In the genomic region with DNA sequence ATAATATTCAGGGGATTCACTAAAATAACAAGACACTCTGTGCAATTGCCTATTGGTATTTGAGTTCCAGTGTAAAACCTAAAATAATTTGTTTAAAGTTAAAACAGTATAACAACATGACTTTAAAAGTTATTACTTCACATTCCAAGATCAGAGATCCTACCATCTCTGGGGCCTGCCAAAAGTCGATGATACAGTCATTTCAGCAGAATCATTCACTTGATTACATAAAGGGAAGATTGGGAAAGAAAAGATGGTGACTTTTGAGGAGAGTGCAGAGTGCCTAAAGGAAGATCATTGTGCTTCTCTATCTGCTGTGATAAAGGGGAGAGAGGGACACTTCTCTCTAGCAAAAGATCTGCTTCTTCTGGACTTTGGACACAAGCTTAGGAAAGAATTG, we compare ENCODE assay signal across 25 cellular contexts.
"Had no signal": no experiment of that assay in that cellular context is flagged by ENCODE, and none has a peak within 500 bp of the region (broad histone marks: within the 10 kb centered on the region; RNA-seq: fewer than 3 reads in every experiment).

No MANE protein-coding gene starts in this region.

- ATAC-seq: activated CD8-positive, alpha-beta memory T cell treated with anti-CD3 and anti-CD28 coated beads, Interleukin-2, amount 10 ng/mL, durations not matched to agents 7 days and 5 days; activated CD8-positive, alpha-beta T cell treated with anti-CD3 and anti-CD28 coated beads for 36 hours; effector memory CD8-positive, alpha-beta T cell; natural killer cell; T-cell had no signal

- H3K36me3 Mint-ChIP-seq: activated CD8-positive, alpha-beta memory T cell treated with anti-CD3 and anti-CD28 coated beads, Interleukin-2, amount 10 ng/mL, durations not matched to agents 7 days and 5 days; activated naive CD4-positive, alpha-beta T cell treated with anti-CD3 and anti-CD28 coated beads, Interleukin-2, amount 10 ng/mL, durations not matched to agents 7 days and 5 days; T-cell had no signal

- H3K4me1 ChIP-seq: prostate gland had no signal

- H3K27me3 Mint-ChIP-seq: activated CD4-positive, alpha-beta T cell treated with anti-CD3 and anti-CD28 coated beads, Interleukin-2, amount 10 ng/mL, durations not matched to agents 7 days and 5 days; activated CD8-positive, alpha-beta memory T cell treated with anti-CD3 and anti-CD28 coated beads, Interleukin-2, amount 10 ng/mL, durations not matched to agents 7 days and 5 days; activated CD8-positive, alpha-beta T cell treated with anti-CD3 and anti-CD28 coated beads for 36 hours; activated naive CD4-positive, alpha-beta T cell treated with anti-CD3 and anti-CD28 coated beads, Interleukin-2, amount 10 ng/mL, durations not matched to agents 7 days and 5 days; effector memory CD8-positive, alpha-beta T cell; stimulated activated naive CD8-positive, alpha-beta T cell treated with anti-CD3 and anti-CD28 coated beads, Interleukin-15, Interleukin-2, amounts not matched to agents 100 ng/mL and 50 ng/mL, for 24 hours; T-cell had no signal

- H3K27ac ChIP-seq: brain microvascular endothelial cell, dorsolateral prefrontal cortex, esophagus muscularis mucosa, ovary, prostate gland, tibial nerve, WERI-Rb-1 had no signal

- H3K27ac Mint-ChIP-seq: activated CD4-positive, alpha-beta T cell treated with anti-CD3 and anti-CD28 coated beads, Interleukin-2, amount 10 ng/mL, durations not matched to agents 7 days and 5 days; activated CD8-positive, alpha-beta memory T cell treated with anti-CD3 and anti-CD28 coated beads, Interleukin-2, amount 10 ng/mL, durations not matched to agents 7 days and 5 days; activated CD8-positive, alpha-beta T cell treated with anti-CD3 and anti-CD28 coated beads for 36 hours; activated naive CD4-positive, alpha-beta T cell treated with anti-CD3 and anti-CD28 coated beads, Interleukin-2, amount 10 ng/mL, durations not matched to agents 7 days and 5 days; effector memory CD8-positive, alpha-beta T cell; natural killer cell; stimulated activated naive CD8-positive, alpha-beta T cell treated with anti-CD3 and anti-CD28 coated beads, Interleukin-15, Interleukin-2, amounts not matched to agents 100 ng/mL and 50 ng/mL, for 24 hours; T-cell; T-helper 2 cell treated with Interferon-gamma antibody and Interleukin-4, amounts not matched to agents 5 μg/mL and 100 μg/mL, for 36 hours had no signal

- H3K27me3 ChIP-seq: brain microvascular endothelial cell, dorsolateral prefrontal cortex, esophagus muscularis mucosa, ovary, tibial nerve had no signal

- H3K4me1 Mint-ChIP-seq: activated CD4-positive, alpha-beta T cell treated with anti-CD3 and anti-CD28 coated beads, Interleukin-2, amount 10 ng/mL, durations not matched to agents 7 days and 5 days; activated CD8-positive, alpha-beta memory T cell treated with anti-CD3 and anti-CD28 coated beads, Interleukin-2, amount 10 ng/mL, durations not matched to agents 7 days and 5 days; activated naive CD4-positive, alpha-beta T cell treated with anti-CD3 and anti-CD28 coated beads, Interleukin-2, amount 10 ng/mL, durations not matched to agents 7 days and 5 days; natural killer cell; T-cell had no signal

- H3K4me3 Mint-ChIP-seq: activated CD4-positive, alpha-beta T cell treated with anti-CD3 and anti-CD28 coated beads, Interleukin-2, amount 10 ng/mL, durations not matched to agents 7 days and 5 days; activated CD8-positive, alpha-beta memory T cell treated with anti-CD3 and anti-CD28 coated beads, Interleukin-2, amount 10 ng/mL, durations not matched to agents 7 days and 5 days; activated CD8-positive, alpha-beta T cell treated with anti-CD3 and anti-CD28 coated beads for 36 hours; activated naive CD4-positive, alpha-beta T cell treated with anti-CD3 and anti-CD28 coated beads, Interleukin-2, amount 10 ng/mL, durations not matched to agents 7 days and 5 days; effector memory CD8-positive, alpha-beta T cell; natural killer cell; stimulated activated naive CD8-positive, alpha-beta T cell treated with anti-CD3 and anti-CD28 coated beads, Interleukin-15, Interleukin-2, amounts not matched to agents 100 ng/mL and 50 ng/mL, for 24 hours; T-cell; T-helper 2 cell treated with Interferon-gamma antibody and Interleukin-4, amounts not matched to agents 5 μg/mL and 100 μg/mL, for 36 hours had no signal

- H3K4me3 ChIP-seq: dorsolateral prefrontal cortex, esophagus muscularis mucosa, ovary, prostate gland, tibial nerve had no signal

- H3K36me3 ChIP-seq: brain microvascular endothelial cell, esophagus muscularis mucosa, ovary, prostate gland, tibial nerve, WERI-Rb-1 had no signal

- H3K9me3 ChIP-seq: esophagus muscularis mucosa, ovary, prostate gland, tibial nerve had no signal

- DNase-seq: activated CD4-positive, alpha-beta T cell treated with anti-CD3 and anti-CD28 coated beads, Interleukin-2, amount 10 ng/mL, durations not matched to agents 7 days and 5 days; activated CD4-positive, CD25-positive, alpha-beta regulatory T cell treated with anti-CD3 and anti-CD28 coated beads, Interleukin-2, amount 50 U/mL, for 72 hours; activated CD8-positive, alpha-beta memory T cell treated with anti-CD3 and anti-CD28 coated beads, Interleukin-2, amount 10 ng/mL, durations not matched to agents 7 days and 5 days; activated CD8-positive, alpha-beta T cell treated with anti-CD3 and anti-CD28 coated beads for 36 hours; activated effector memory CD4-positive, alpha-beta T cell treated with anti-CD3 and anti-CD28 coated beads, Interleukin-2, amount 50 U/mL, for 16 hours; activated naive CD4-positive, alpha-beta T cell treated with anti-CD3 and anti-CD28 coated beads, Interleukin-2, amount 10 ng/mL, durations not matched to agents 7 days and 5 days; activated T-cell treated with anti-CD3 and anti-CD28 coated beads for 4 hours; brain microvascular endothelial cell; central memory CD4-positive, alpha-beta T cell; dorsolateral prefrontal cortex; effector memory CD8-positive, alpha-beta T cell; foreskin melanocyte; kidney; mammary epithelial cell; midbrain; natural killer cell; ovary; stimulated activated CD4-positive, alpha-beta T cell treated with anti-CD3 and anti-CD28 coated beads, Interleukin-4, amount 100 ng/mL, for 4 hours; T-cell; WERI-Rb-1 had no signal
